1 cellular context compared by ENCODE assay signal in the genomic region with DNA sequence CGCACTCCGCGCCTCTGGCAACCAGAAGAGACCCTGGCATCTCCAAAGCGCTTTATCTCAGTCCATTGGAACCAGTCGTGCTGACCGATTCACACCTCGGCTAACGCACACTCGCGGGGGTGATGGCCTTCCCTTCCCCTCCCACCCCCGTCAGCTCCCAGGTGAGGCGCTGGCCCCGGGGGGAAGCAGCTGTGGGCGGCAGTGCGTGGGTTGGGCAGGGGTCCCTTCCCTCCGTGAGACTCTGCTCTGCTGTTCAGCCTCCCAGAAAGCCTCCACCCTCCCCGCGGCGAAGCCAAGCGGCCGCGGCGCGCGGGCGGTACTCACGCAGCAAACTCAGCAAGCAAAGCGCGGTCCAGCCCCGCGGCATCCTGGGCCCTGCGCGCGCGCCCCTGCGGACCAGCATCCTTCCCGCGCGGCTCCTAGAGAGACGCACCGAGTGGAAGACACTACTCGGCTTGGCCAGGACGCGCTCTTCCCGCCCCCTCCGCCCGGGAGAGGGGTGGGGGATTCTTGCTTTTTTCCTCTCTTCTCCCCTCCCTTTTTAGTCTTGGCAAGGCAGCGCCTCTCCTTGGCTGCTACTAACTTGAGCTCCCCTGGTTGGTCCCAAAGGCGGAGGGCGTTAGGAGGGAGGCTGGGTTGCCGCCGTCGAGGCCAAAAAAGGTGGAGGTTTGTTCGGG.
TF ChIP-seq lines count a peak whose summit lies in the region.

A gene with protein sequence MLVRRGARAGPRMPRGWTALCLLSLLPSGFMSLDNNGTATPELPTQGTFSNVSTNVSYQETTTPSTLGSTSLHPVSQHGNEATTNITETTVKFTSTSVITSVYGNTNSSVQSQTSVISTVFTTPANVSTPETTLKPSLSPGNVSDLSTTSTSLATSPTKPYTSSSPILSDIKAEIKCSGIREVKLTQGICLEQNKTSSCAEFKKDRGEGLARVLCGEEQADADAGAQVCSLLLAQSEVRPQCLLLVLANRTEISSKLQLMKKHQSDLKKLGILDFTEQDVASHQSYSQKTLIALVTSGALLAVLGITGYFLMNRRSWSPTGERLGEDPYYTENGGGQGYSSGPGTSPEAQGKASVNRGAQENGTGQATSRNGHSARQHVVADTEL (minus strand): TSS at position 448 of the 677 bp plus-strand sequence. CDS start 45 bp downstream, at position 403.

TF ChIP-seq in A549, 52 proteins besides CTCF, POLR2A, EP300 and RAD21:
- no peak for TF ChIP-seq KDM5A (IDR thresholded peaks at IDR 0.05)
- TF ChIP-seq RFX5 (IDR thresholded peaks at IDR 0.05), result no peak
- TF ChIP-seq FOSL2 (IDR thresholded peaks at IDR 0.05), result no peak
- TF ChIP-seq FOSL2 (CRISPR knock-in tag; IDR thresholded peaks at IDR 0.05), result no peak
- TF ChIP-seq EHMT2 (IDR thresholded peaks at IDR 0.05; ENCODE audit: low read depth), result no peak
- no peak for TF ChIP-seq TFCP2L1 (CRISPR knock-in tag; IDR thresholded peaks at IDR 0.05)
- no peak for TF ChIP-seq NFE2L2 (conservative IDR thresholded peaks at IDR 0.05; ENCODE audit: low read length)
